ENCODE assay signal across 10 cellular contexts in the genomic region with DNA sequence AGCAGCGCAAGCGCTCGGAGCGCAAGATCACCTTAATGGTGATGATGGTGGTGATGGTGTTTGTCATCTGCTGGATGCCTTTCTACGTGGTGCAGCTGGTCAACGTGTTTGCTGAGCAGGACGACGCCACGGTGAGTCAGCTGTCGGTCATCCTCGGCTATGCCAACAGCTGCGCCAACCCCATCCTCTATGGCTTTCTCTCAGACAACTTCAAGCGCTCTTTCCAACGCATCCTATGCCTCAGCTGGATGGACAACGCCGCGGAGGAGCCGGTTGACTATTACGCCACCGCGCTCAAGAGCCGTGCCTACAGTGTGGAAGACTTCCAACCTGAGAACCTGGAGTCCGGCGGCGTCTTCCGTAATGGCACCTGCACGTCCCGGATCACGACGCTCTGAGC. TPM values are rescaled to one million over a fixed set of nuclear protein-coding genes. Genes with fewer than 3 reads are reported as not detected.
DNase-seq lines count a peak whose midpoint lies in the region; ATAC-seq, FAIRE-seq and TF ChIP-seq lines count a peak whose summit lies in the region.
"Had no signal": no experiment of that assay in that cellular context is flagged by ENCODE, and none has a peak within 500 bp of the region (broad histone marks: within the 10 kb centered on the region; RNA-seq: fewer than 3 reads in every experiment).

No MANE protein-coding gene starts in this region.

- H2BK20ac ChIP-seq in H1 (ENCODE audit: low read length) = peak overlapping the region; percentile 35; the same call in 1 of the 2 replicates

- peaks cover 0 to 5% (median 0%) of the 10 kb centered on the region in 4 experiments; a peak in 1 of 8 replicates for H3K36me3 ChIP-seq in H1 (ENCODE audit: control insufficient read depth in 2 of 4, insufficient read depth in 4 of 4, low read length in 3 of 4)
- no peaks in the 10 kb centered on the region for H3K36me3 ChIP-seq in muscle layer of duodenum (ENCODE audit: control insufficient read depth in 1 of 2, insufficient read depth in 2 of 2, low read length in 2 of 2)

- TF ChIP-seq RAD21 in A549 (conservative IDR thresholded peaks at IDR 0.05 in 1 of 2, IDR thresholded peaks at IDR 0.05 in 1 of 2) (no peak), H1 (IDR thresholded peaks at IDR 0.05 in 1 of 2, conservative IDR thresholded peaks at IDR 0.05 in 1 of 2; ENCODE audit: low read depth in 2 of 2, low read length in 2 of 2) (no peak)

- H2AK5ac ChIP-seq in H1 (ENCODE audit: low read depth, low read length) = peak overlapping the region; percentile 67; the same call in 1 of the 2 replicates

- no peak for TF ChIP-seq EP300 in A549 (IDR thresholded peaks at IDR 0.05)
- no peak for TF ChIP-seq EP300 in H1 (IDR thresholded peaks at IDR 0.05; ENCODE audit: borderline replicate concordance in 1 of 2, low read depth in 2 of 2, low read length in 2 of 2)

- H3K23ac ChIP-seq in H1 (ENCODE audit: insufficient read length) = no peak overlapping the region

- peak overlapping the region; percentile 98; the same call in 1 of the 2 replicates for H2BK15ac ChIP-seq in H1 (ENCODE audit: low read length)

- no peak for FAIRE-seq in A549 (lab: Jason Lieb, UNC)
- no peak for FAIRE-seq in H1 (lab: Jason Lieb, UNC)
- no peak for FAIRE-seq in RCC 7860 (lab: Jason Lieb, UNC)

- H3K4me1 ChIP-seq in A549 = no peaks in the 10 kb centered on the region
- H3K4me1 ChIP-seq in H1 (replicated peaks in 1 of 4; ENCODE audit: control insufficient read depth in 3 of 4, insufficient read depth in 4 of 4, low read length in 3 of 4) = peaks cover 3 to 20% (median 12%) of the 10 kb centered on the region in 4 experiments
- H3K4me1 ChIP-seq in muscle layer of duodenum (ENCODE audit: control insufficient read depth in 1 of 2, insufficient read depth in 2 of 2, low read length in 2 of 2) = peaks cover 0 to 20% of the 10 kb centered on the region in 2 donors

- H3K56ac ChIP-seq in H1 (replicated peaks; ENCODE audit: insufficient read length, low read depth, low read length) = no peak overlapping the region

- H3K9ac ChIP-seq in H1 (replicated peaks in 1 of 4; ENCODE audit: extremely low read depth in 1 of 4, low read depth in 3 of 4, low read length in 3 of 4) = no peak overlapping the region

- no peak overlapping the region for H4K91ac ChIP-seq in H1 (replicated peaks; ENCODE audit: insufficient read length, low read length)

- peak in 1 of 2 experiments; percentile 24 for DNase-seq in A549 (ENCODE audit: low read depth in 1 of 2, low spot score in 1 of 2)
- DNase-seq in HS-5 (ENCODE audit: low read depth) = peak; percentile 16
- DNase-seq in H1 (ENCODE audit: low read depth in 1 of 2, low spot score in 2 of 2) = no peak
- DNase-seq in NCI-H1436 (lab: John Stamatoyannopoulos, UW) = no peak
- no peak for DNase-seq in stimulated activated CD4-positive, alpha-beta T cell treated with anti-CD3 and anti-CD28 coated beads, Interleukin-2, amount 100 ng/mL, for 48 hours
- DNase-seq in activated CD8-positive, alpha-beta memory T cell treated with anti-CD3 and anti-CD28 coated beads, Interleukin-2, amount 50 U/mL, for 48 hours = no peak
- DNase-seq in RCC 7860 (ENCODE audit: low spot score) = no peak
- DNase-seq: DMS79; effector memory CD4-positive, alpha-beta T cell had no signal

- H2BK5ac ChIP-seq in H1 (ENCODE audit: low read depth, low read length) = no peak overlapping the region

- TF ChIP-seq CTCF in A549 (IDR thresholded peaks at IDR 0.05) (no peak), H1 (IDR thresholded peaks at IDR 0.05; ENCODE audit: control extremely low read depth in 1 of 3, insufficient read depth in 1 of 3, low read depth in 1 of 3, low read length in 3 of 3) (no peak)

- 0 out of 3 replicates have a peak, but pooled peaks cover 9% of the 10 kb centered on the region for H3K9me3 ChIP-seq in A549
- peaks cover 4 to 10% of the 10 kb centered on the region in 2 experiments; a peak in 2 of 4 replicates for H3K9me3 ChIP-seq in H1 (ENCODE audit: insufficient read depth in 2 of 2, low read depth in 1 of 2, low read length in 1 of 2)
- H3K9me3 ChIP-seq in muscle layer of duodenum (ENCODE audit: control insufficient read depth in 1 of 2, low read length in 2 of 2) = peaks cover 0 to 7% of the 10 kb centered on the region in 2 donors

- H3K79me1 ChIP-seq in H1 (ENCODE audit: low read depth, low read length) = no peaks in the 10 kb centered on the region

- peaks cover 12% of the 10 kb centered on the region for H3K23me2 ChIP-seq in H1 (ENCODE audit: low read depth, low read length)

- H2BK120ac ChIP-seq in H1 (replicated peaks; ENCODE audit: low read depth, low read length) = no peak overlapping the region

- ATAC-seq in A549 = peak; percentile 25 to 51; a peak in 2 of 6 replicates

- 10% methylated on average over 30 of the region's 30 CpGs for WGBS in A549 (ENCODE audit: missing lambda C conversion rate)
- 70% methylated on average over 30 of the region's 30 CpGs; no CpG with 5 or more reads in 1 of the 2 experiments for WGBS in H1 (ENCODE audit: extremely low coverage in 1 of 2, insufficient coverage in 1 of 2, insufficient read length in 1 of 2, insufficient replicate concordance in 2 of 2, low coverage in 1 of 2, low lambda C conversion rate in 2 of 2, missing lambda C conversion rate in 1 of 2), 2 experiments

- no peak overlapping the region for H3K14ac ChIP-seq in H1 (ENCODE audit: insufficient read length)

- 0 out of 2 replicates have a peak overlapping the region, but pooled peaks have one; percentile 5 for H3K18ac ChIP-seq in H1 (ENCODE audit: extremely low read depth, low read length)

- CTCF ChIA-PET in A549 (lab: Yijun Ruan, JAX) (no interaction called here), H1 (lab: Charles Lee; ENCODE audit: partially characterized antibody) (interaction anchor here (0.7 to 2.6 kb wide), 5 partner anchors 10 to 392 kb away, joined by 3 to 8 read pairs (median 3); no protein-coding TSS in a partner anchor)

- H3K27ac ChIP-seq in A549 (no peak overlapping the region), H1 (ENCODE audit: low read depth, low read length) (no peak overlapping the region), muscle layer of duodenum (ENCODE audit: low read length) (no peak overlapping the region)

- H4K8ac ChIP-seq in H1 (ENCODE audit: extremely low read depth, insufficient read depth, low read length) = no peak overlapping the region

- H2BK12ac ChIP-seq in H1 (ENCODE audit: low read depth, low read length) = peak overlapping the region; percentile 96; the same call in 1 of the 2 replicates

- H4K5ac ChIP-seq in H1 (ENCODE audit: insufficient read length, low read depth, low read length) = no peak overlapping the region

- no peak for TF ChIP-seq POLR2A in A549 (IDR thresholded peaks at IDR 0.05; ENCODE audit: low read length)
- TF ChIP-seq POLR2A in H1 (IDR thresholded peaks at IDR 0.05; ENCODE audit: control extremely low read depth in 1 of 2, low read depth in 2 of 2, low read length in 2 of 2) = no peak

- H2AFZ ChIP-seq in H1 (ENCODE audit: low read length) = no peak overlapping the region

- H3K79me2 ChIP-seq in H1 (ENCODE audit: control insufficient read depth in 1 of 2, insufficient read depth in 2 of 2, low read length in 2 of 2) = no peaks in the 10 kb centered on the region

- H3K27me3 ChIP-seq in H1 (replicated peaks in 1 of 4; ENCODE audit: control insufficient read depth in 3 of 4, extremely low read depth in 1 of 4, insufficient read depth in 3 of 4, low read length in 3 of 4) (peaks cover 58 to 86% (median 78%) of the 10 kb centered on the region in 4 experiments), muscle layer of duodenum (ENCODE audit: low read depth, low read length) (peaks cover 6% of the 10 kb centered on the region)

- no peak overlapping the region for H3K4me3 ChIP-seq in A549
- H3K4me3 ChIP-seq in H1 (ENCODE audit: extremely low read depth in 1 of 4, insufficient read depth in 2 of 4, low read depth in 3 of 4, low read length in 4 of 4) = peak overlapping the region in 1 of 4 experiments; percentile 56; a peak in 2 of 8 replicates
- H3K4me3 ChIP-seq in muscle layer of duodenum (ENCODE audit: low read depth in 1 of 2, low read length in 2 of 2) = peak overlapping the region; percentile 41 to 50

- peaks cover 5 to 10% of the 10 kb centered on the region in 2 experiments for H4K20me1 ChIP-seq in H1 (replicated peaks in 1 of 2; ENCODE audit: control insufficient read depth in 1 of 2, insufficient read depth in 2 of 2, low read length in 2 of 2)

- POLR2A ChIA-PET in A549 (lab: Yijun Ruan, JAX) = no interaction called here
- POLR2A ChIA-PET in H1 (lab: Charles Lee; ENCODE audit: partially characterized antibody) = interaction anchor here (1.0 to 8.9 kb wide), 7 partner anchors 8 to 389 kb away, joined by 3 to 70 read pairs (median 8); partner anchors contain the start of gene CLEC14A

- no peak overlapping the region for H3K4me2 ChIP-seq in A549
- H3K4me2 ChIP-seq in H1 (ENCODE audit: insufficient read depth in 1 of 2, low read depth in 2 of 2, low read length in 2 of 2) = peak overlapping the region; percentile 76 to 85; a peak in 3 of 4 replicates

- H3K4ac ChIP-seq in H1 (replicated peaks; ENCODE audit: insufficient read length, low read depth, low read length) = no peak overlapping the region

RNA-seq across cellular contexts. Expression of gene SSTR1, which starts 2.5 kb away (rescaled TPM):
- polyA plus RNA-seq in A549 (2011; rRNA removed) (not detected in 2 replicates), A549 (2017; fragmentation: RNase III; extraction: RNeasy Plus Mini Kit Qiagen cat#74134 plus additional on column Dnase treatment) (not detected in 3 replicates), H1 (2011; rRNA removed) (0.82 and 1.3 TPM in 2 replicates)
- not detected in 2 replicates for polyA plus RNA-seq in A549 (2012; cell fraction: cytosol; rRNA removed)
- polyA plus RNA-seq in A549 (2012; cell fraction: nucleus; rRNA removed) = not detected in 2 replicates
- not detected in 2 replicates for polyA minus RNA-seq in A549 (2011; rRNA and poly(A)+ RNA removed)
- 0.75 and 0.93 TPM in 2 replicates for total RNA-seq in H1 (2021; fragmentation: NEBNext Ultra II Directional; extraction: Animal tissue kit (Norgen Biotek cat#: 25700))
- 0.63 TPM for polyA plus RNA-seq in H1 (2011; cell fraction: cytosol; rRNA removed)
- polyA plus RNA-seq in H1 (2011; cell fraction: nucleus; rRNA removed) = 2.7 TPM
- 0.52 to 0.83 TPM (median 0.59 TPM) in 4 replicates for polyA plus RNA-seq in H1 (2012, experiment 1 of 2)
- polyA plus RNA-seq in H1 (2012, experiment 2 of 2) = 0.24 TPM
- 0.79 TPM for polyA plus RNA-seq in H1 (2013, experiment 1 of 2)
- 0.72 TPM for polyA plus RNA-seq in H1 (2013, experiment 2 of 2)
- 0.85 and 1.4 TPM in 2 replicates for polyA minus RNA-seq in H1 (2011; rRNA and poly(A)+ RNA removed)
- polyA minus RNA-seq in H1 (2011; cell fraction: cytosol; rRNA and poly(A)+ RNA removed) = 1.5 TPM
- 2.4 TPM for polyA minus RNA-seq in H1 (2011; cell fraction: nucleus; rRNA and poly(A)+ RNA removed)

RNA-seq across cellular contexts. Expression of gene CLEC14A, which starts 45.7 kb away (rescaled TPM):
- polyA plus RNA-seq in A549 (2011; rRNA removed) (not detected in 2 replicates), A549 (2017; fragmentation: RNase III; extraction: RNeasy Plus Mini Kit Qiagen cat#74134 plus additional on column Dnase treatment) (not detected in 3 replicates), H1 (2011; rRNA removed) (0.09 and 0.17 TPM in 2 replicates)
- not detected in 2 replicates for polyA plus RNA-seq in A549 (2012; cell fraction: cytosol; rRNA removed)
- polyA plus RNA-seq in A549 (2012; cell fraction: nucleus; rRNA removed) = not detected in 2 replicates
- not detected in 2 replicates for polyA minus RNA-seq in A549 (2011; rRNA and poly(A)+ RNA removed)
- 0.13 TPM in 2 replicates for total RNA-seq in H1 (2021; fragmentation: NEBNext Ultra II Directional; extraction: Animal tissue kit (Norgen Biotek cat#: 25700))
- 0.16 TPM for polyA plus RNA-seq in H1 (2011; cell fraction: cytosol; rRNA removed)
- 0.11 TPM for polyA plus RNA-seq in H1 (2011; cell fraction: nucleus; rRNA removed)
- 0.15 to 0.17 TPM in 2 of 4 replicates, not detected in the others for polyA plus RNA-seq in H1 (2012, experiment 1 of 2)
- polyA plus RNA-seq in H1 (2012, experiment 2 of 2) = 0.10 TPM
- 0.06 TPM for polyA plus RNA-seq in H1 (2013, experiment 1 of 2)
- polyA plus RNA-seq in H1 (2013, experiment 2 of 2) = 0.04 TPM
- not detected in 2 replicates for polyA minus RNA-seq in H1 (2011; rRNA and poly(A)+ RNA removed)
- polyA minus RNA-seq in H1 (2011; cell fraction: cytosol; rRNA and poly(A)+ RNA removed) = not detected
- polyA minus RNA-seq in H1 (2011; cell fraction: nucleus; rRNA and poly(A)+ RNA removed) = not detected

Comparison
In these comparisons a context has a peak if more than half of its experiments do, and no peak if none do; other contexts are left out.
1. Of the 18 proteins assayed by ChIP-seq in both H1 and A549: peak only in H1: E2F6; only in A549: none; in both: none; in neither: 17.